8 cellular contexts compared by ENCODE assay signal in genomic region chr2:241965931-241966412, GRCh38.
A peak's percentile ranks its signal among the peaks of the same experiment; 100 is the strongest.
DNase-seq lines count a peak whose midpoint lies in the region; ATAC-seq, FAIRE-seq and TF ChIP-seq lines count a peak whose summit lies in the region.

No MANE protein-coding gene starts in this region.

- DNase-seq in CD4-positive, alpha-beta T cell = peak in 9 of 10 experiments; percentile 7 to 43 (median 16)
- peak in 3 of 5 experiments; percentile 48 to 83 (median 80) for DNase-seq in T-helper 2 cell
- peak; percentile 65 for DNase-seq in GM12878 (ENCODE audit: low read depth, low spot score)
- peak; percentile 39 to 42 for DNase-seq in left colon
- DNase-seq in stimulated activated CD4-positive, alpha-beta T cell treated with anti-CD3 and anti-CD28 coated beads, Interleukin-4, amount 100 ng/mL, for 48 hours (ENCODE audit: low read depth in 2 of 2) = peak; percentile 45 to 73
- DNase-seq in RPMI8226 = no peak

- H3K4me2 ChIP-seq in GM12878 (ENCODE audit: control insufficient read depth, insufficient read depth) = peak overlapping the region; percentile 95

- WGBS in GM12878 (ENCODE audit: insufficient coverage, insufficient replicate concordance, low lambda C conversion rate, missing lambda C conversion rate) = under 1% methylated on average over 11 of the region's 11 CpGs

- no peaks in the 10 kb centered on the region for H3K9me3 ChIP-seq in CD4-positive, alpha-beta T cell (ENCODE audit: control insufficient read depth, low read length)
- no peaks in the 10 kb centered on the region; the same call in 2 of the 3 replicates for H3K9me3 ChIP-seq in GM12878 (replicated peaks; ENCODE audit: control insufficient read depth, insufficient read depth, low read length)

- TF ChIP-seq CTCF in CD4-positive, alpha-beta T cell (IDR thresholded peaks at IDR 0.05) = no peak
- no peak for TF ChIP-seq CTCF in GM12878 (IDR thresholded peaks at IDR 0.05 in 2 of 3, conservative IDR thresholded peaks at IDR 0.05 in 1 of 3; ENCODE audit: control insufficient read depth in 2 of 3, extremely low read depth in 1 of 3, insufficient read depth in 1 of 3, low read depth in 3 of 3, low read length in 3 of 3)

- POLR2A ChIA-PET in CD4-positive, alpha-beta T cell (lab: Charles Lee) = no interaction called here
- POLR2A ChIA-PET in GM12878 (lab: Charles Lee) = no interaction called here

- peaks cover 24% of the 10 kb centered on the region for H3K4me1 ChIP-seq in GM12878 (ENCODE audit: control insufficient read depth, insufficient read depth, low read length)

- SMC1A ChIA-PET in GM12878 (lab: Charles Lee; ENCODE audit: uncharacterized antibody, unreplicated experiment) = interaction anchor here (0.9 to 1.8 kb wide), 4 partner anchors 12 to 59 kb away, joined by 3 to 4 read pairs (median 4); no protein-coding TSS in a partner anchor

- H3K27me3 ChIP-seq in CD4-positive, alpha-beta T cell (ENCODE audit: control insufficient read depth, insufficient read depth, low read length) = no peaks in the 10 kb centered on the region
- no peaks in the 10 kb centered on the region for H3K27me3 ChIP-seq in GM12878 (replicated peaks in 1 of 2; ENCODE audit: control insufficient read depth in 2 of 2, insufficient read depth in 2 of 2, low read length in 1 of 2)

- peak; percentile 76 for ATAC-seq in CD4-positive, alpha-beta T cell (ENCODE audit: poor library complexity)
- ATAC-seq in GM19467 (IDR thresholded peaks at IDR 0.05; ENCODE audit: unreplicated experiment) (peak; percentile 79), HG03558 (IDR thresholded peaks at IDR 0.05; ENCODE audit: extremely low read depth, unreplicated experiment) (peak; percentile 54), GM12878 (peak; percentile 97), left colon (peak; percentile 18)

- peaks cover 32% of the 10 kb centered on the region for H3K4me1 Mint-ChIP-seq in CD4-positive, alpha-beta T cell (ENCODE audit: low read depth)

- peaks cover 7% of the 10 kb centered on the region for H3K36me3 Mint-ChIP-seq in CD4-positive, alpha-beta T cell (ENCODE audit: low read depth)

- peak overlapping the region; percentile 86 for H2AFZ ChIP-seq in GM12878 (ENCODE audit: control insufficient read depth, low read depth, low read length)

- no peaks in the 10 kb centered on the region for H3K79me2 ChIP-seq in GM12878 (ENCODE audit: control insufficient read depth, insufficient read depth, low read length)

- intact Hi-C loops in CD4-positive, alpha-beta T cell (cut with DNase I, micrococcal nuclease) = no loop called here
- intact Hi-C loops in GM12878 (cut with micrococcal nuclease; ENCODE audit: unreplicated experiment) (loop anchor here (5.0 kb wide), 1 partner anchor 121 kb away; no protein-coding TSS in a partner anchor), left colon (cut with DNase I, micrococcal nuclease) (no loop called here)

- no peaks in the 10 kb centered on the region for H4K20me1 ChIP-seq in GM12878 (ENCODE audit: control insufficient read depth, insufficient read depth)

- RAD21 ChIA-PET in GM12878 (lab: Charles Lee; ENCODE audit: unreplicated experiment) = interaction anchor here (0.7 to 1.9 kb wide), 2 partner anchors 9 to 15 kb away, joined by 3 to 7 read pairs; no protein-coding TSS in a partner anchor

- BruUV-seq in GM12878 (replicated peaks; lab: Mats Ljungman, UMichigan) = no TSS peak

- no peaks in the 10 kb centered on the region for H3K36me3 ChIP-seq in GM12878 (ENCODE audit: control insufficient read depth in 2 of 2, insufficient read depth in 2 of 2, low read length in 1 of 2)

- H3K27ac ChIP-seq in CD4-positive, alpha-beta T cell (ENCODE audit: low read depth, low read length) = no peak overlapping the region
- peak overlapping the region; percentile 73 for H3K27ac ChIP-seq in GM12878 (ENCODE audit: control insufficient read depth, insufficient read depth)

- peak overlapping the region; percentile 37 for H3K27ac Mint-ChIP-seq in CD4-positive, alpha-beta T cell

- CTCF ChIA-PET in CD4-positive, alpha-beta T cell (lab: Charles Lee) = interaction anchor here (1.0 kb wide), 1 partner anchor 15 kb away, joined by 3 read pairs; no protein-coding TSS in a partner anchor
- CTCF ChIA-PET in GM12878 (lab: Yijun Ruan, JAX) = interaction anchor here (1.0 to 4.1 kb wide), 6 partner anchors 10 to 58 kb away, joined by 3 to 24 read pairs (median 4); no protein-coding TSS in a partner anchor

- peak; percentile 94 for FAIRE-seq in GM12878 (lab: Jason Lieb, UNC)

- peak overlapping the region; percentile 48; the same call in 1 of the 2 replicates for H3K9ac ChIP-seq in GM12878 (ENCODE audit: control insufficient read depth, insufficient read depth, low read length)

- TF ChIP-seq POLR2A in GM12878 (IDR thresholded peaks at IDR 0.05; ENCODE audit: low read depth, low read length) = peak; percentile 51; the same call in 1 of the 2 replicates

- TF ChIP-seq EP300 in GM12878 (IDR thresholded peaks at IDR 0.05; ENCODE audit: borderline replicate concordance in 1 of 2, control insufficient read depth in 1 of 2, low read depth in 2 of 2, low read length in 2 of 2) = 0 out of 4 replicates have a peak, but pooled peaks of 1 of the 2 experiments have one; percentile 34

- H3K27me3 Mint-ChIP-seq in CD4-positive, alpha-beta T cell = no peaks in the 10 kb centered on the region

- H3K9me3 Mint-ChIP-seq in CD4-positive, alpha-beta T cell = no peaks in the 10 kb centered on the region

- in situ Hi-C loops in GM12878 (cut with MboI) = no loop called here

- H3K4me3 ChIP-seq in GM12878 = peak overlapping the region; percentile 55; the same call in 1 of the 2 replicates

- peak overlapping the region; percentile 42 for H3K4me3 Mint-ChIP-seq in CD4-positive, alpha-beta T cell

- no peak for TF ChIP-seq RAD21 in GM12878 (IDR thresholded peaks at IDR 0.05; ENCODE audit: insufficient read depth, low read depth, low read length)

TF ChIP-seq in GM12878, 131 proteins besides CTCF, POLR2A, EP300 and RAD21 (continues in another document):
- TF ChIP-seq CHD2 (IDR thresholded peaks at IDR 0.05; ENCODE audit: borderline replicate concordance, low read depth, low read length) = 0 out of 2 replicates have a peak, but pooled peaks have one; percentile 16
- TF ChIP-seq, protein P1, sequence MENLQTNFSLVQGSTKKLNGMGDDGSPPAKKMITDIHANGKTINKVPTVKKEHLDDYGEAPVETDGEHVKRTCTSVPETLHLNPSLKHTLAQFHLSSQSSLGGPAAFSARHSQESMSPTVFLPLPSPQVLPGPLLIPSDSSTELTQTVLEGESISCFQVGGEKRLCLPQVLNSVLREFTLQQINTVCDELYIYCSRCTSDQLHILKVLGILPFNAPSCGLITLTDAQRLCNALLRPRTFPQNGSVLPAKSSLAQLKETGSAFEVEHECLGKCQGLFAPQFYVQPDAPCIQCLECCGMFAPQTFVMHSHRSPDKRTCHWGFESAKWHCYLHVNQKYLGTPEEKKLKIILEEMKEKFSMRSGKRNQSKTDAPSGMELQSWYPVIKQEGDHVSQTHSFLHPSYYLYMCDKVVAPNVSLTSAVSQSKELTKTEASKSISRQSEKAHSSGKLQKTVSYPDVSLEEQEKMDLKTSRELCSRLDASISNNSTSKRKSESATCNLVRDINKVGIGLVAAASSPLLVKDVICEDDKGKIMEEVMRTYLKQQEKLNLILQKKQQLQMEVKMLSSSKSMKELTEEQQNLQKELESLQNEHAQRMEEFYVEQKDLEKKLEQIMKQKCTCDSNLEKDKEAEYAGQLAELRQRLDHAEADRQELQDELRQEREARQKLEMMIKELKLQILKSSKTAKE (IDR thresholded peaks at IDR 0.05; ENCODE audit: low read depth, poor library complexity, severe bottlenecking) = peak; percentile 78
- TF ChIP-seq POLR2AphosphoS2 (IDR thresholded peaks at IDR 0.05; ENCODE audit: low read depth, low read length) = no peak
- TF ChIP-seq ZNF217 (IDR thresholded peaks at IDR 0.05) = peak; percentile 63; the same call in 1 of the 2 replicates
- TF ChIP-seq GATAD2B (conservative IDR thresholded peaks at IDR 0.05; ENCODE audit: low read depth) = peak; percentile 73
- TF ChIP-seq SMARCA5 (IDR thresholded peaks at IDR 0.05) = 0 out of 2 replicates have a peak, but pooled peaks have one; percentile 82
- peak; percentile 40; the same call in 1 of the 2 replicates for TF ChIP-seq PAX5 (IDR thresholded peaks at IDR 0.05; ENCODE audit: borderline replicate concordance, low read depth, low read length)
- TF ChIP-seq BCL11A (IDR thresholded peaks at IDR 0.05; ENCODE audit: low read depth, low read length) = peak; percentile 13; the same call in 1 of the 2 replicates
- peak; percentile 75; the same call in 1 of the 2 replicates for TF ChIP-seq MTA2 (IDR thresholded peaks at IDR 0.05; ENCODE audit: low read depth)
- TF ChIP-seq SPI1 (IDR thresholded peaks at IDR 0.05; ENCODE audit: borderline replicate concordance, insufficient read depth, low read depth, low read length) = peak; percentile 35; the same call in 1 of the 2 replicates
- peak; percentile 51 for TF ChIP-seq MEF2B (IDR thresholded peaks at IDR 0.05; ENCODE audit: partially characterized antibody, poor library complexity, severe bottlenecking)
- TF ChIP-seq MLLT1 (IDR thresholded peaks at IDR 0.05) = peak; percentile 87
- TF ChIP-seq PML (IDR thresholded peaks at IDR 0.05; ENCODE audit: low read length) = no peak
- no peak for TF ChIP-seq KAT2A (conservative IDR thresholded peaks at IDR 0.05; ENCODE audit: control insufficient read depth, low read depth, low read length)
- TF ChIP-seq RAD51 (IDR thresholded peaks at IDR 0.05) = peak; percentile 66
- TF ChIP-seq, protein P2, sequence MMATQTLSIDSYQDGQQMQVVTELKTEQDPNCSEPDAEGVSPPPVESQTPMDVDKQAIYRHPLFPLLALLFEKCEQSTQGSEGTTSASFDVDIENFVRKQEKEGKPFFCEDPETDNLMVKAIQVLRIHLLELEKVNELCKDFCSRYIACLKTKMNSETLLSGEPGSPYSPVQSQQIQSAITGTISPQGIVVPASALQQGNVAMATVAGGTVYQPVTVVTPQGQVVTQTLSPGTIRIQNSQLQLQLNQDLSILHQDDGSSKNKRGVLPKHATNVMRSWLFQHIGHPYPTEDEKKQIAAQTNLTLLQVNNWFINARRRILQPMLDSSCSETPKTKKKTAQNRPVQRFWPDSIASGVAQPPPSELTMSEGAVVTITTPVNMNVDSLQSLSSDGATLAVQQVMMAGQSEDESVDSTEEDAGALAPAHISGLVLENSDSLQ (IDR thresholded peaks at IDR 0.05) = peak; percentile 38; the same call in 1 of the 2 replicates

Comparison
In these comparisons a context has a peak if more than half of its experiments do, and no peak if none do; other contexts are left out.
1. ATAC-seq: peak in every context shown above with its lines; median percentile 97 in GM12878; 79 in GM19467; 76 in CD4-positive, alpha-beta T cell; 54 in HG03558; 18 in left colon.